ENCODE assay signal across 9 cellular contexts in genomic region chr1:27137022-27137542, GRCh38. TPM values are rescaled to one million over a fixed set of nuclear protein-coding genes. Genes with fewer than 3 reads are reported as not detected.
DNase-seq lines count a peak whose midpoint lies in the region; ATAC-seq and TF ChIP-seq lines count a peak whose summit lies in the region.
"Had no signal": no experiment of that assay in that cellular context is flagged by ENCODE, and none has a peak within 500 bp of the region (broad histone marks: within the 10 kb centered on the region; RNA-seq: fewer than 3 reads in every experiment).

No MANE protein-coding gene starts in this region.

- H3K4me1 Mint-ChIP-seq in IgD-negative memory B cell = peaks cover 31 to 39% (median 33%) of the 10 kb centered on the region in 3 donors

- H3K9me3 Mint-ChIP-seq in IgD-negative memory B cell = no peaks in the 10 kb centered on the region

- H3K27me3 ChIP-seq in BLaER1 (no peaks in the 10 kb centered on the region), duodenal mucosa (ENCODE audit: control insufficient read depth in 1 of 2, insufficient read depth in 2 of 2, low read length in 2 of 2) (no peaks in the 10 kb centered on the region), vagina (no peaks in the 10 kb centered on the region)
- H3K27me3 ChIP-seq: body of pancreas had no signal

- H3K4me3 Mint-ChIP-seq in IgD-negative memory B cell = peak overlapping the region; percentile 60 to 83 (median 66)

- no peak for ATAC-seq in GM19324 (IDR thresholded peaks at IDR 0.05; ENCODE audit: low FRiP score, unreplicated experiment)
- ATAC-seq: body of pancreas had no signal

- H3K9ac ChIP-seq in BLaER1 (peak overlapping the region; percentile 65), duodenal mucosa (ENCODE audit: low read depth in 1 of 2, low read length in 2 of 2) (peak overlapping the region; percentile 62 to 63)

- peak overlapping the region; percentile 93 to 96 (median 95) for H3K27ac Mint-ChIP-seq in IgD-negative memory B cell

- peaks cover 3% of the 10 kb centered on the region for H3K36me3 Mint-ChIP-seq in IgD-negative memory B cell

- H4K20me1 ChIP-seq in BLaER1 = no peaks in the 10 kb centered on the region

- peak overlapping the region; percentile 28; the same call in 1 of the 2 replicates for H3K4me3 ChIP-seq in BLaER1
- peak overlapping the region; percentile 32 to 57 for H3K4me3 ChIP-seq in duodenal mucosa (ENCODE audit: low read depth in 1 of 2, low read length in 2 of 2)
- no peak overlapping the region for H3K4me3 ChIP-seq in vagina
- H3K4me3 ChIP-seq: body of pancreas had no signal

- H3K27me3 Mint-ChIP-seq in IgD-negative memory B cell = no peaks in the 10 kb centered on the region

- peak overlapping the region; percentile 82 for H3K4me2 ChIP-seq in BLaER1

- H3K4me1 ChIP-seq in BLaER1 (peaks cover 55% of the 10 kb centered on the region), duodenal mucosa (ENCODE audit: control insufficient read depth in 1 of 2, insufficient read depth in 2 of 2, low read length in 2 of 2) (peaks cover 67 to 80% of the 10 kb centered on the region in 2 donors), vagina (peaks cover 61% of the 10 kb centered on the region)

- no peak for TF ChIP-seq POLR2A in vagina (IDR thresholded peaks at IDR 0.05)

- intact Hi-C loops in posterior cingulate gyrus (cut with DNase I) (no loop called here), vagina (cut with DNase I) (no loop called here)

- peak; percentile 66 to 69 for DNase-seq in activated CD4-positive, alpha-beta T cell treated with anti-CD3 and anti-CD28 coated beads for 4 hours
- peak in 8 of 10 donors; percentile 58 to 94 (median 68) for DNase-seq in posterior cingulate gyrus
- DNase-seq in vagina (ENCODE audit: extremely low spot score in 2 of 2) = no peak
- DNase-seq in NCI-H774 (lab: John Stamatoyannopoulos, UW) = no peak

- no peaks in the 10 kb centered on the region for H3K9me3 ChIP-seq in BLaER1
- H3K9me3 ChIP-seq in duodenal mucosa (ENCODE audit: control insufficient read depth in 1 of 2, low read length in 2 of 2) = no peaks in the 10 kb centered on the region
- H3K9me3 ChIP-seq in vagina = no peaks in the 10 kb centered on the region
- H3K9me3 ChIP-seq: body of pancreas had no signal

- TF ChIP-seq CTCF in vagina (IDR thresholded peaks at IDR 0.05) = no peak

- peak overlapping the region; percentile 88 for H3K27ac ChIP-seq in BLaER1
- H3K27ac ChIP-seq in duodenal mucosa (ENCODE audit: low read depth, low read length) = peak overlapping the region; percentile 84
- peak overlapping the region; percentile 59 for H3K27ac ChIP-seq in vagina

- H3K36me3 ChIP-seq in BLaER1 = peaks cover 9% of the 10 kb centered on the region; the same call in 1 of the 2 replicates
- peaks cover 0 to 3% of the 10 kb centered on the region in 2 donors for H3K36me3 ChIP-seq in duodenal mucosa (ENCODE audit: control insufficient read depth in 1 of 2, insufficient read depth in 2 of 2, low read length in 2 of 2)
- no peaks in the 10 kb centered on the region for H3K36me3 ChIP-seq in vagina

RNA-seq across cellular contexts. Expression of gene SLC9A1, which starts 17.8 kb away (rescaled TPM):
- polyA plus RNA-seq in IgD-negative memory B cell = 8.9 TPM
- 10.6 TPM for total RNA-seq in vagina

Comparison
In these comparisons a context has a peak if more than half of its experiments do, and no peak if none do; other contexts are left out.
1. H3K4me3 ChIP-seq: peak in BLaER1 (single experiment) and duodenal mucosa (2 of 2); none in vagina (0 of 2).
2. DNase-seq: peak in activated CD4-positive, alpha-beta T cell treated with anti-CD3 and anti-CD28 coated beads for 4 hours (2 of 2) and posterior cingulate gyrus (8 of 10); none in vagina (0 of 2) and NCI-H774 (single experiment).
3. Peak in every context shown above with its lines, with median percentiles within 50 percentile points of each other: H3K27ac ChIP-seq.